Comparison of ENCODE assay signal across 11 cellular contexts in the genomic region with DNA sequence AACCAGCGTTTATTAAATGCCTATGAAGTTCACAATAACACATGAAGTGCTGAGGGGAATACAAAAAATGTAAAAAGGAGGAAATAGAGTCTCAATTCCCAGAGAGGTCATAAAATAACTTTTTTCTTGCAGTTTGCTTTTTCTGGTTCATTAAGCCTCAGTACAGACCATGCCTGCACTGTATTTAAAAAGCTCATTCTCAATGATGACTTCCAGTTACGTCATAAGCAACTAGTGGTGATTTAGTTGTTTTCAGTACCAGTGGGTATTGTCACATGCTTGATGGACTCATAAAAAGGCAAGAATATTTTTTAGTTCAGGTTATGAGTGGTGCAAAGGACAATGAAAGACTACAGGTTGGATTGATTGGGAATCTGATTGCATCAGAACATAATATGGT.
DNase-seq lines count a peak whose midpoint lies in the region; ATAC-seq and TF ChIP-seq lines count a peak whose summit lies in the region.
"Had no signal": no experiment of that assay in that cellular context is flagged by ENCODE, and none has a peak within 500 bp of the region (broad histone marks: within the 10 kb centered on the region; RNA-seq: fewer than 3 reads in every experiment).

No MANE protein-coding gene starts in this region.

- TF ChIP-seq CTCF in fibroblast of the aortic adventitia (IDR thresholded peaks at IDR 0.05; ENCODE audit: insufficient read depth, low read length) = no peak
- TF ChIP-seq CTCF in retinal pigment epithelial cell (conservative IDR thresholded peaks at IDR 0.05; ENCODE audit: low read depth, low read length) = no peak
- no peak for TF ChIP-seq CTCF in upper lobe of right lung (IDR thresholded peaks at IDR 0.05)

- no peaks in the 10 kb centered on the region for H3K36me3 ChIP-seq in ACC112 (ENCODE audit: insufficient read depth, low read length)
- no peaks in the 10 kb centered on the region for H3K36me3 ChIP-seq in upper lobe of right lung

- peaks cover 7% of the 10 kb centered on the region for H3K79me2 ChIP-seq in ACC112 (ENCODE audit: control insufficient read depth, insufficient read depth, low read length, unreplicated experiment)

- ATAC-seq in upper lobe of right lung (no peak), GM21786 (IDR thresholded peaks at IDR 0.05; ENCODE audit: unreplicated experiment) (no peak)
- ATAC-seq: naive thymus-derived CD4-positive, alpha-beta T cell had no signal

- H3K27me3 ChIP-seq in ACC112 (ENCODE audit: insufficient read depth, low read length) = no peaks in the 10 kb centered on the region
- H3K27me3 ChIP-seq in upper lobe of right lung = no peaks in the 10 kb centered on the region

- intact Hi-C loops in upper lobe of right lung (cut with DNase I) = no loop called here

- H3K4me1 ChIP-seq in ACC112 (ENCODE audit: control insufficient read depth, insufficient read depth, low read length, unreplicated experiment) (peaks cover 74% of the 10 kb centered on the region), upper lobe of right lung (peaks cover 10% of the 10 kb centered on the region)

- peak overlapping the region; percentile 4; the same call in 1 of the 2 replicates for H3K4me3 ChIP-seq in ACC112 (ENCODE audit: low read depth, low read length)
- H3K4me3 ChIP-seq in fibroblast of the aortic adventitia (ENCODE audit: low read depth, low read length) = no peak overlapping the region
- H3K4me3 ChIP-seq in retinal pigment epithelial cell (ENCODE audit: low read length) = no peak overlapping the region
- no peak overlapping the region for H3K4me3 ChIP-seq in upper lobe of right lung

- H3K9me3 ChIP-seq in upper lobe of right lung = no peaks in the 10 kb centered on the region

- peak; percentile 49 for DNase-seq in fibroblast of the aortic adventitia (ENCODE audit: low read depth)
- DNase-seq in retinal pigment epithelial cell (ENCODE audit: low read depth) = peak; percentile 75
- DNase-seq in A172 (ENCODE audit: low spot score) = no peak
- no peak for DNase-seq in upper lobe of right lung
- DNase-seq in DMS114 treated with DMSO at 0.1 percent for 48 hours (lab: John Stamatoyannopoulos, UW; ENCODE audit: unreplicated experiment) = no peak
- DNase-seq: DMS153; MV-4-11; naive thymus-derived CD4-positive, alpha-beta T cell had no signal

- H3K27ac ChIP-seq in ACC112 (ENCODE audit: low read depth, low read length) (peak overlapping the region; percentile 96), angular gyrus (ENCODE audit: low read depth, low read length) (peak overlapping the region; percentile 64), upper lobe of right lung (no peak overlapping the region)

- H2AFZ ChIP-seq in ACC112 (ENCODE audit: low read length, unreplicated experiment) = no peak overlapping the region

Comparison
In these comparisons a context has a peak if more than half of its experiments do, and no peak if none do; other contexts are left out.
1. DNase-seq: peak in fibroblast of the aortic adventitia (single experiment) and retinal pigment epithelial cell (single experiment); none in A172 (single experiment), upper lobe of right lung (single experiment) and DMS114 treated with DMSO at 0.1 percent for 48 hours (single experiment).